ENCODE assay signal across 8 cellular contexts in genomic region chr10:122375761-122376160, GRCh38. TPM values are rescaled to one million over a fixed set of nuclear protein-coding genes. Genes with fewer than 3 reads are reported as not detected.
DNase-seq lines count a peak whose midpoint lies in the region; ATAC-seq and TF ChIP-seq lines count a peak whose summit lies in the region.

No MANE protein-coding gene starts in this region.

- no peak for ATAC-seq in HG03565 (IDR thresholded peaks at IDR 0.05; ENCODE audit: unreplicated experiment)

- H3K9me2 ChIP-seq in OCI-LY7 (ENCODE audit: insufficient read depth, low read length), result no peaks in the 10 kb centered on the region
- no peaks in the 10 kb centered on the region for H3K9me2 ChIP-seq in neural cell (ENCODE audit: insufficient read depth, low read length)

- H3K27ac Mint-ChIP-seq in endothelial cell (ENCODE audit: unreplicated experiment), result peak overlapping the region; percentile 82

- peaks cover 3% of the 10 kb centered on the region for H3K36me3 Mint-ChIP-seq in endothelial cell (ENCODE audit: low read depth, unreplicated experiment)

- H3K4me2 ChIP-seq in BLaER1 treated with 17β-estradiol and CSF1 and Interleukin-3, amounts not matched to agents 10 nM and 100 nM, result peak overlapping the region; percentile 80 to 98 (median 92)
- H3K4me2 ChIP-seq in OCI-LY7 (ENCODE audit: low read length) (peak overlapping the region; percentile 68), neural cell (ENCODE audit: low read length) (peak overlapping the region; percentile 71)

- H3K27ac ChIP-seq in BLaER1 treated with 17β-estradiol and CSF1 and Interleukin-3, amounts not matched to agents 10 nM and 100 nM, result peak overlapping the region in 1 of 11 experiments; percentile 81; a peak in 3 of 22 replicates
- H3K27ac ChIP-seq in OCI-LY7 (ENCODE audit: low read depth, low read length, poor library complexity, severe bottlenecking) (no peak overlapping the region), neural cell (ENCODE audit: low read length) (peak overlapping the region; percentile 39)

- intact Hi-C loops in OCI-LY7 (cut with micrococcal nuclease; ENCODE audit: unreplicated experiment), result loop anchor here (2.0 to 10.0 kb wide), 4 partner anchors 27 to 779 kb away; partner anchors contain the start of gene BUB3

- peak overlapping the region in 10 of 11 experiments; percentile 77 to 93 (median 81); a peak in 17 of 22 replicates for H3K9ac ChIP-seq in BLaER1 treated with 17β-estradiol and CSF1 and Interleukin-3, amounts not matched to agents 10 nM and 100 nM
- H3K9ac ChIP-seq in neural cell (ENCODE audit: low read length), result peak overlapping the region; percentile 70

- H3K9me3 Mint-ChIP-seq in endothelial cell (ENCODE audit: unreplicated experiment), result no peaks in the 10 kb centered on the region

- TF ChIP-seq CTCF in OCI-LY7 (conservative IDR thresholded peaks at IDR 0.05; ENCODE audit: low read length), result no peak
- TF ChIP-seq CTCF in endothelial cell (IDR thresholded peaks at IDR 0.05; ENCODE audit: unreplicated experiment), result no peak
- TF ChIP-seq CTCF in neural cell (IDR thresholded peaks at IDR 0.05; ENCODE audit: poor library complexity, severe bottlenecking), result no peak

- peaks cover 0 to 8% (median 0%) of the 10 kb centered on the region in 11 experiments; a peak in 3 of 22 replicates for H3K36me3 ChIP-seq in BLaER1 treated with 17β-estradiol and CSF1 and Interleukin-3, amounts not matched to agents 10 nM and 100 nM
- H3K36me3 ChIP-seq in OCI-LY7 (ENCODE audit: insufficient read depth, low read length) (no peaks in the 10 kb centered on the region), neural cell (ENCODE audit: insufficient read depth, low read length) (no peaks in the 10 kb centered on the region)

- peaks cover 11% of the 10 kb centered on the region for H3K4me1 Mint-ChIP-seq in endothelial cell (ENCODE audit: unreplicated experiment)

- H3K79me2 ChIP-seq in OCI-LY7 (ENCODE audit: insufficient read depth, low read depth, low read length) (peaks cover 3% of the 10 kb centered on the region; the same call in 1 of the 2 replicates), neural cell (replicated peaks; ENCODE audit: insufficient read depth, low read length) (peaks cover 16% of the 10 kb centered on the region)

- H3K27me3 Mint-ChIP-seq in endothelial cell (ENCODE audit: unreplicated experiment), result peaks cover 4% of the 10 kb centered on the region

- peak overlapping the region; percentile 96 for H3K4me3 Mint-ChIP-seq in endothelial cell (ENCODE audit: unreplicated experiment)

- peaks cover 0 to 43% (median 19%) of the 10 kb centered on the region in 11 experiments; a peak in 10 of 22 replicates for H3K27me3 ChIP-seq in BLaER1 treated with 17β-estradiol and CSF1 and Interleukin-3, amounts not matched to agents 10 nM and 100 nM
- H3K27me3 ChIP-seq in neural cell (ENCODE audit: insufficient read depth, low read depth, low read length), result no peaks in the 10 kb centered on the region

- BruUV-seq in OCI-LY7 (replicated peaks; lab: Mats Ljungman, UMichigan), result no TSS peak

- no peaks in the 10 kb centered on the region for H3F3A ChIP-seq in neural cell (ENCODE audit: insufficient read depth, low read length, poor library complexity, severe bottlenecking)

- no peak for TF ChIP-seq EP300 in neural cell (conservative IDR thresholded peaks at IDR 0.05; ENCODE audit: poor library complexity, severe bottlenecking)

- peaks cover 0 to 42% (median 3%) of the 10 kb centered on the region in 11 experiments; a peak in 6 of 22 replicates for H4K20me1 ChIP-seq in BLaER1 treated with 17β-estradiol and CSF1 and Interleukin-3, amounts not matched to agents 10 nM and 100 nM
- H4K20me1 ChIP-seq in OCI-LY7 (ENCODE audit: insufficient read depth, low read length), result no peaks in the 10 kb centered on the region
- no peaks in the 10 kb centered on the region for H4K20me1 ChIP-seq in neural cell (ENCODE audit: insufficient read depth)

- DNase-seq in OCI-LY7 (ENCODE audit: low spot score), result no peak
- DNase-seq in endothelial cell (ENCODE audit: low spot score), result no peak
- DNase-seq in stimulated activated naive CD4-positive, alpha-beta T cell treated with Interleukin-2 at 50 U/mL for 16 hours (lab: John Stamatoyannopoulos, UW), result no peak
- no peak for DNase-seq in MV-4-11 (lab: John Stamatoyannopoulos, UW)
- DNase-seq in NCI-H82 (lab: John Stamatoyannopoulos, UW), result no peak

- TF ChIP-seq RAD21 in neural cell (conservative IDR thresholded peaks at IDR 0.05), result no peak

- peak overlapping the region; percentile 76 to 95 (median 84) for H3K4me3 ChIP-seq in BLaER1 treated with 17β-estradiol and CSF1 and Interleukin-3, amounts not matched to agents 10 nM and 100 nM
- H3K4me3 ChIP-seq in OCI-LY7 (ENCODE audit: low read depth, low read length, poor library complexity, severe bottlenecking), result peak overlapping the region; percentile 79
- H3K4me3 ChIP-seq in neural cell (ENCODE audit: low read length), result peak overlapping the region; percentile 85

- POLR2A ChIA-PET in OCI-LY7 (lab: Charles Lee), result no interaction called here

- peaks cover 0 to 10% (median 5%) of the 10 kb centered on the region in 11 experiments; a peak in 6 of 22 replicates for H3K9me3 ChIP-seq in BLaER1 treated with 17β-estradiol and CSF1 and Interleukin-3, amounts not matched to agents 10 nM and 100 nM (replicated peaks in 1 of 11)
- H3K9me3 ChIP-seq in OCI-LY7 (ENCODE audit: low read length) (no peaks in the 10 kb centered on the region), neural cell (ENCODE audit: low read length) (no peaks in the 10 kb centered on the region)

- no peak overlapping the region for H2AFZ ChIP-seq in OCI-LY7 (ENCODE audit: low read length)
- peak overlapping the region; percentile 75 for H2AFZ ChIP-seq in neural cell (ENCODE audit: low read depth, low read length)

- CTCF ChIA-PET in OCI-LY7 (lab: Charles Lee; ENCODE audit: unreplicated experiment), result no interaction called here

- H3K4me1 ChIP-seq in BLaER1 treated with 17β-estradiol and CSF1 and Interleukin-3, amounts not matched to agents 10 nM and 100 nM, result peaks cover 5 to 17% (median 11%) of the 10 kb centered on the region in 10 experiments; a peak in 18 of 20 replicates
- peaks cover 13% of the 10 kb centered on the region for H3K4me1 ChIP-seq in OCI-LY7 (ENCODE audit: insufficient read depth, low read length, poor library complexity, severe bottlenecking)

TF ChIP-seq in neural cell, 6 proteins besides CTCF, POLR2A, EP300 and RAD21:
- no peak for TF ChIP-seq MXI1 (conservative IDR thresholded peaks at IDR 0.05; ENCODE audit: poor library complexity, severe bottlenecking)

RNA-seq across cellular contexts. Expression of gene PLEKHA1, which starts 1.3 kb away (rescaled TPM):
- 4.2 and 7.3 TPM in 2 replicates for total RNA-seq in OCI-LY7 (2014; rRNA removed; shearing (Covaris generic))
- total RNA-seq in OCI-LY7 (2022), result 5.5 and 5.6 TPM in 2 replicates
- 38.2 TPM for total RNA-seq in endothelial cell (ENCODE audit: unreplicated experiment)
- 87.7 and 91.9 TPM in 2 replicates for polyA plus RNA-seq in neural cell
- polyA minus RNA-seq in neural cell, result 55.5 and 64.2 TPM in 2 replicates
